1 cellular context compared by ENCODE assay signal in genomic region chr16:85086347-85087291, GRCh38.
TF ChIP-seq lines count a peak whose summit lies in the region.

No MANE protein-coding gene starts in this region.

TF ChIP-seq in H1, 55 proteins besides CTCF, POLR2A, EP300 and RAD21:
- no peak for TF ChIP-seq BCL11A (IDR thresholded peaks at IDR 0.05; ENCODE audit: low read depth in 2 of 2, low read length in 2 of 2)
- TF ChIP-seq GABPA (IDR thresholded peaks at IDR 0.05; ENCODE audit: borderline replicate concordance, insufficient read depth, low read length): peak; percentile 40; the same call in 1 of the 2 replicates
- peak; percentile 64; the same call in 1 of the 2 replicates for TF ChIP-seq YY1 (IDR thresholded peaks at IDR 0.05; ENCODE audit: low read depth, low read length)
